8 cellular contexts compared by ENCODE assay signal in genomic region chr4:39365931-39366771, GRCh38. TPM values are rescaled to one million over a fixed set of nuclear protein-coding genes. Genes with fewer than 3 reads are reported as not detected.
DNase-seq lines count a peak whose midpoint lies in the region; ATAC-seq, FAIRE-seq and TF ChIP-seq lines count a peak whose summit lies in the region.

Gene RFC1 (minus strand): TSS chr4:39366362. CDS start chr4:39366241, 121 bp downstream.

- H3K27me3 ChIP-seq in astrocyte (ENCODE audit: insufficient read depth, low read length) (no peaks in the 10 kb centered on the region), hepatocyte (no peaks in the 10 kb centered on the region), aorta (ENCODE audit: control insufficient read depth in 1 of 2, insufficient read depth in 2 of 2, low read length in 1 of 2) (no peaks in the 10 kb centered on the region)

- H3K4me3 ChIP-seq in GM12875 (ENCODE audit: low read depth, low read length) (peak within 1 kb of the TSS; percentile 90), astrocyte (ENCODE audit: insufficient read depth, low read depth, low read length) (peak within 1 kb of the TSS; percentile 99), hepatocyte (peak within 1 kb of the TSS; percentile 66), aorta (ENCODE audit: low read length in 2 of 2) (peak within 1 kb of the TSS; percentile 60 to 66)

- H3K4me1 ChIP-seq in astrocyte (ENCODE audit: insufficient read depth, low read length) (peaks cover 5% of the 10 kb centered on the region), hepatocyte (ENCODE audit: insufficient read depth) (peaks cover 6% of the 10 kb centered on the region), aorta (ENCODE audit: control insufficient read depth in 1 of 2, insufficient read depth in 2 of 2, low read length in 2 of 2) (peaks cover 0 to 3% of the 10 kb centered on the region in 2 donors)

- peak; percentile 86 for ATAC-seq in HG02852 (IDR thresholded peaks at IDR 0.05; ENCODE audit: unreplicated experiment)
- peak; percentile 94 for ATAC-seq in aorta (ENCODE audit: low FRiP score)

- peaks cover 3% of the 10 kb centered on the region for H3K27me3 Mint-ChIP-seq in astrocyte (ENCODE audit: low read depth, unreplicated experiment)

- peaks cover 9% of the 10 kb centered on the region for H3K9me3 Mint-ChIP-seq in astrocyte (ENCODE audit: unreplicated experiment)

- H3K9me3 ChIP-seq in astrocyte (ENCODE audit: insufficient read depth, low read depth, low read length) (no peaks in the 10 kb centered on the region), hepatocyte (ENCODE audit: low read depth) (no peaks in the 10 kb centered on the region), aorta (ENCODE audit: control insufficient read depth, low read length) (no peaks in the 10 kb centered on the region)

- peak within 1 kb of the TSS; percentile 96 for H3K9ac ChIP-seq in astrocyte (ENCODE audit: low read length)

- peak within 1 kb of the TSS; percentile 85 for H3K27ac Mint-ChIP-seq in astrocyte (ENCODE audit: unreplicated experiment)

- H3K79me2 ChIP-seq in astrocyte (ENCODE audit: insufficient read depth, low read length) (peaks cover 52% of the 10 kb centered on the region), hepatocyte (peaks cover 48% of the 10 kb centered on the region)

- H2AFZ ChIP-seq in astrocyte (ENCODE audit: low read depth, low read length), result peak within 1 kb of the TSS; percentile 100
- peak within 1 kb of the TSS; percentile 89 for H2AFZ ChIP-seq in hepatocyte

- H3K36me3 Mint-ChIP-seq in astrocyte (ENCODE audit: low read depth, unreplicated experiment), result peaks cover 2% of the 10 kb centered on the region

- H3K4me3 Mint-ChIP-seq in astrocyte (ENCODE audit: unreplicated experiment), result peak within 1 kb of the TSS; percentile 96

- no peak for TF ChIP-seq CTCF in GM12875 (IDR thresholded peaks at IDR 0.05; ENCODE audit: borderline replicate concordance, insufficient read depth, low read depth, low read length)
- TF ChIP-seq CTCF in astrocyte (IDR thresholded peaks at IDR 0.05; ENCODE audit: insufficient read depth, low read depth, low read length), result no peak
- TF ChIP-seq CTCF in hepatocyte (IDR thresholded peaks at IDR 0.05; ENCODE audit: poor library complexity), result no peak

- H3K4me2 ChIP-seq in astrocyte (ENCODE audit: low read length) (peak within 1 kb of the TSS; percentile 99), hepatocyte (peak within 1 kb of the TSS; percentile 79)

- DNase-seq in NCI-H187 (lab: John Stamatoyannopoulos, UW), result peak; percentile 93
- peak; percentile 85 for DNase-seq in T-helper 22 cell (ENCODE audit: low read depth)
- DNase-seq in astrocyte (ENCODE audit: low read depth), result peak; percentile 86
- peak; percentile 96 for DNase-seq in hepatocyte (ENCODE audit: low spot score)
- peak; percentile 76 for DNase-seq in renal cortical epithelial cell (ENCODE audit: low read depth)
- peak; percentile 96 to 98 for DNase-seq in aorta

- H3K36me3 ChIP-seq in astrocyte (ENCODE audit: insufficient read depth, low read length), result no peaks in the 10 kb centered on the region
- no peaks in the 10 kb centered on the region for H3K36me3 ChIP-seq in hepatocyte (replicated peaks; ENCODE audit: insufficient read depth, low read depth)
- no peaks in the 10 kb centered on the region for H3K36me3 ChIP-seq in aorta (ENCODE audit: control insufficient read depth in 1 of 2, insufficient read depth in 2 of 2, low read length in 1 of 2)

- no peaks in the 10 kb centered on the region for H3K9me2 ChIP-seq in hepatocyte (replicated peaks; ENCODE audit: insufficient read depth)

- H3K4me1 Mint-ChIP-seq in astrocyte (ENCODE audit: low read depth, unreplicated experiment), result peaks cover 3% of the 10 kb centered on the region

- intact Hi-C loops in aorta (cut with DNase I), result loop anchor here in 1 of 2 donors (10.0 kb wide), 1 partner anchor 89 kb away; the partner anchor contains the start of genes LIAS and RPL9

- H3K27ac ChIP-seq in astrocyte (ENCODE audit: low read depth, low read length) (peak within 1 kb of the TSS; percentile 90), hepatocyte (peak within 1 kb of the TSS; percentile 93), aorta (ENCODE audit: low read depth in 1 of 2, low read length in 2 of 2) (peak within 1 kb of the TSS in 1 of 2 donors; percentile 49)

- no peak for FAIRE-seq in astrocyte (lab: Jason Lieb, UNC)

- H4K20me1 ChIP-seq in astrocyte (ENCODE audit: insufficient read depth, low read length) (no peaks in the 10 kb centered on the region), hepatocyte (ENCODE audit: insufficient read depth, poor library complexity, severe bottlenecking) (no peaks in the 10 kb centered on the region)

- 11% methylated on average over 41 of the region's 55 CpGs for WGBS in hepatocyte (ENCODE audit: low lambda C conversion rate, missing lambda C conversion rate)
- WGBS in aorta, 2 donors, result 3 to 4% methylated on average over 55 of the region's 55 CpGs

RNA-seq across cellular contexts. Expression of gene RFC1, which starts in this region (rescaled TPM):
- 32.7 and 40.2 TPM in 2 replicates for total RNA-seq in astrocyte
- 44.0 and 57.5 TPM in 2 replicates for total RNA-seq in hepatocyte
- 22.5 and 26.0 TPM in 2 replicates for polyA plus RNA-seq in hepatocyte
- total RNA-seq in renal cortical epithelial cell, result 50.2 and 57.3 TPM in 2 replicates
- 10 to 100 TPM; 36.3 to 58.3 TPM for total RNA-seq in aorta
- 10 to 100 TPM; 13.0 to 14.1 TPM for polyA plus RNA-seq in aorta
